9 cellular contexts compared by ENCODE assay signal in the genomic region with DNA sequence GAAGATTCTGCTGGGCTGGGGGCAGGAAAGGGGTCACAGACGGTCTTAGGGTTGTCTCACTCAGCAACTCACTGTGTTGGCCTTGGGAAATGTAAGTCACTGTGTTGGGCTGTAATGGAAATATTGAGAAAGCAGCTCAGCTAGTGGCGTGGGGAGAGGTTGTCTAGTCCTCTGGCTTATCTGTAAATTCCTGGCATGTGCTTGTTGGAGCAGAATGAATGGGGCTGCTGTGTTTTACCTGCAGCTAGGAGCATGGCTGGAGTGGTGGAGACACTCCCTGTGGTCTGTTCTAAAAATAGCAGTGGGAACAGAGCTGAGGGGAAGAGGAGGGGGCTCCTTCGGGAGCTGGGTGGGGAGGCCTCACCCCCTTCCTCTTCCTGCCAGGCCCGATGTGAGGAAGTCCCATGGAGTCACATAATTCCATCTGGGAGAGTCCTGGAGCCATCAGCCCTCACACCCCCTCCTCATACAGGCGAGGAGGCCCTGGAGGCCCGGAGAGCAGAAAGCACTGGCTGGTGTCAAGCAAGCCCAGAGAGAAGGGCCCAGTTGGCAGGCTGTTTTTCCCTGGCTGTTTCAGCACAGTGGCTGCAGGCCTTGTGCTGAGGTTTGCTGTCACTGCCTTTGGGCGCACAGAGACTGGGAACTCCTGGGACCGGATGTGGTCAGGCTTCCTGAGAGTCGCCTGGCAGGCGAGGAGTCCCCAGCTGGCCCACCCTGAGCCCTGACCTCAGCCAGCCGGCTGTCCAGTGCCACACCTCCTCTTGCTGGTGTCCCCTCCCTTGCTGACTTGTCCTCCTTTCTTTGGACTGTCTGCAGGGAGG.
DNase-seq lines count a peak whose midpoint lies in the region; ATAC-seq lines count a peak whose summit lies in the region.
"Had no signal": no experiment of that assay in that cellular context is flagged by ENCODE, and none has a peak within 500 bp of the region (broad histone marks: within the 10 kb centered on the region; RNA-seq: fewer than 3 reads in every experiment).

No MANE protein-coding gene starts in this region.

- DNase-seq in activated gamma-delta T cell treated with anti-CD3 and anti-CD28 coated beads, Interleukin-2, amount 50 U/mL, for 16 hours (ENCODE audit: low read depth), result peak; percentile 15
- DNase-seq in activated gamma-delta T cell (lab: John Stamatoyannopoulos, UW) (no peak), left cardiac atrium (peak; percentile 86), HCEC 1CT (no peak), NK-92 (lab: John Stamatoyannopoulos, UW; ENCODE audit: unreplicated experiment) (no peak)
- DNase-seq in activated naive CD4-positive, alpha-beta T cell treated with anti-CD3 and anti-CD28 coated beads, Interleukin-2, amount 50 U/mL, for 16 hours, result peak; percentile 21
- DNase-seq: activated B cell treated with CpG ODN at 0.5 μM for 24 hours had no signal

- intact Hi-C loops in left cardiac atrium (cut with DNase I), result no loop called here

- no peak overlapping the region for H3K9ac ChIP-seq in rectal smooth muscle tissue (ENCODE audit: low read length)

- ATAC-seq in left cardiac atrium (peak; percentile 91), GM18498 (IDR thresholded peaks at IDR 0.05; ENCODE audit: unreplicated experiment) (no peak)

- no peak overlapping the region for H3K4me3 ChIP-seq in rectal smooth muscle tissue (ENCODE audit: low read length)

- peak overlapping the region; percentile 25 for H3K27ac ChIP-seq in rectal smooth muscle tissue (ENCODE audit: low read depth, low read length)

- H3K36me3 ChIP-seq in rectal smooth muscle tissue (ENCODE audit: control insufficient read depth, insufficient read depth, low read length), result no peaks in the 10 kb centered on the region

- peaks cover 13% of the 10 kb centered on the region for H3K4me1 ChIP-seq in rectal smooth muscle tissue (ENCODE audit: control insufficient read depth, insufficient read depth, low read length)

- no peaks in the 10 kb centered on the region for H3K27me3 ChIP-seq in rectal smooth muscle tissue (ENCODE audit: control insufficient read depth, insufficient read depth, low read length)

Comparison
In these comparisons a context has a peak if more than half of its experiments do, and no peak if none do; other contexts are left out.
1. DNase-seq: peak in activated gamma-delta T cell treated with anti-CD3 and anti-CD28 coated beads, Interleukin-2, amount 50 U/mL, for 16 hours (single experiment), activated naive CD4-positive, alpha-beta T cell treated with anti-CD3 and anti-CD28 coated beads, Interleukin-2, amount 50 U/mL, for 16 hours (single experiment) and left cardiac atrium (single experiment); none in activated gamma-delta T cell (single experiment), HCEC 1CT (single experiment) and NK-92 (single experiment).